In the genomic region with DNA sequence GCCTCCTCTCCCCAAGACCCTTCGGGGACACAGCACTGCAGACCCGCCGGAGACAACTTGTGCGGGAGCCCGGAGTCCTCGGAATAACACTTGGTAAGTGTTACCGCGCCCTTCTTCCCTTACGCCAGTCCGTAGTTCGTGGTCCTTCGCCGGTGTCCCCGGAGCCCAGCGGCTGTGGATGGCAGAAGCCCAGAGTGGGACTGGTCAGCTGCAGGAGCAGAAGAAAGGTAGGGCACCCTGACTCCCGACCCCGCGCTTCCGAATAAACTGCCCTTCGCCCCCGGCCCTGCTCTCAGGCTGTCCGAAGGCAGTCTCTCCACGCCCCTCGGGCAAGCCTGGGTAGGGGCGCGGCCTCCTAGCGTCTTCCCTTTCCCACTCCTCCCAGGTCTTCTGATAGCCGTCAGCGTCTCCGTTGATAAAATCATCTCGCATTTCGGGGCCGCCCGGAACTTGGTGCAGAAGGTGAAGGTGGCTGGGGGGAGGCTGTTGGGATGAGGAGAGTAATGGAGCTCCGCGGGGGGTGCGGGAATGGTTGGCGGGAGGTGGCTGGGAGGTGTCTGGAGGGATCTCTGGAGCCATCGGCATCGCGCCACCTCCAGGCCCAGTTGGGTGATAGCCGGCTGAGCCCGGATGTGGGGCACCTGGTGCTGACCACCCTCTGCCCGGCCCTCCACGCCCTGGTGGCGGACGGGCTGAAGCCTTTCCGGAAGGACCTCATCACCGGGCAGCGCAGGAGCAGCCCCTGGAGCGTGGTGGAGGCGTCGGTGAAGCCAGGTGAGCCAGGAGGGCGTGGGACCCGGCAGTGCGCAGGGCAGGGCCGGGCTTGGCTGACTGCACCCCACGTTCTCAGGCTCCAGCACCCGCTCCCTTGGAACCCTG, we compare ENCODE assay signal across 8 cellular contexts. TPM values are rescaled to one million over a fixed set of nuclear protein-coding genes. Genes with fewer than 3 reads are reported as not detected.
DNase-seq lines count a peak whose midpoint lies in the region; ATAC-seq and TF ChIP-seq lines count a peak whose summit lies in the region.

No MANE protein-coding gene starts in this region.

- peaks cover 9 to 41% (median 21%) of the 10 kb centered on the region in 4 donors for H3K36me3 ChIP-seq in esophagus muscularis mucosa

- no peak for TF ChIP-seq POLR2A in esophagus muscularis mucosa (IDR thresholded peaks at IDR 0.05; ENCODE audit: low read depth)

- DNase-seq in ELF-1 (ENCODE audit: low read depth, low spot score) (peak; percentile 83), NCI-H1092 (lab: John Stamatoyannopoulos, UW) (peak; percentile 39), UCSD-AML1 (lab: John Stamatoyannopoulos, UW; ENCODE audit: unreplicated experiment) (peak; percentile 58), esophagus muscularis mucosa (ENCODE audit: extremely low spot score) (no peak), myocyte (ENCODE audit: low read depth) (peak; percentile 69), GDM1 (lab: John Stamatoyannopoulos, UW) (no peak)

- peaks cover 28 to 68% (median 56%) of the 10 kb centered on the region in 4 donors for H3K4me1 ChIP-seq in esophagus muscularis mucosa

- no peaks in the 10 kb centered on the region for H3K9me3 ChIP-seq in esophagus muscularis mucosa

- no peaks in the 10 kb centered on the region for H3K27me3 ChIP-seq in esophagus muscularis mucosa

- H3K27ac ChIP-seq in 22Rv1: peak overlapping the region; percentile 99
- peak overlapping the region; percentile 99 for H3K27ac ChIP-seq in esophagus muscularis mucosa (replicated peaks in 1 of 4)

- peak overlapping the region; percentile 68 to 94 (median 84) for H3K4me3 ChIP-seq in esophagus muscularis mucosa

- TF ChIP-seq EP300 in esophagus muscularis mucosa (IDR thresholded peaks at IDR 0.05): no peak

- ATAC-seq in GM19395 (IDR thresholded peaks at IDR 0.05; ENCODE audit: unreplicated experiment): no peak

- intact Hi-C loops in esophagus muscularis mucosa (cut with DNase I): loop anchor here (2.0 kb wide), 1 partner anchor 74 kb away; no protein-coding TSS in a partner anchor

- WGBS in esophagus muscularis mucosa: 5% methylated on average over 18 of the region's 59 CpGs

- TF ChIP-seq CTCF in 22Rv1 (IDR thresholded peaks at IDR 0.05) (peak; percentile 33), esophagus muscularis mucosa (IDR thresholded peaks at IDR 0.05) (peak; percentile 37 to 56 (median 54))

RNA-seq across cellular contexts. Expression of gene RUSC1, which starts 4.3 kb away (rescaled TPM):
- total RNA-seq in esophagus muscularis mucosa: 10 to 100 TPM; 15.6 to 35.4 (median 27.2) TPM
- total RNA-seq in myocyte: 16.1 and 18.8 TPM in 2 replicates
- polyA plus RNA-seq in myocyte (2012): 18.8 TPM

RNA-seq across cellular contexts. Expression of gene FDPS, which starts 16.3 kb away (rescaled TPM):
- 10 to 100 TPM; 70.2 to 97.2 (median 82.0) TPM for total RNA-seq in esophagus muscularis mucosa
- total RNA-seq in myocyte: 369 and 536 TPM in 2 replicates
- 674 TPM for polyA plus RNA-seq in myocyte (2012)

RNA-seq across cellular contexts. Expression of gene PKLR, which starts 23.7 kb away (rescaled TPM):
- total RNA-seq in esophagus muscularis mucosa (not detected), myocyte (not detected in 2 replicates)
- polyA plus RNA-seq in myocyte (2012): 0.06 TPM

RNA-seq across cellular contexts. Expression of gene HCN3, which starts 47.7 kb away (rescaled TPM):
- 1 to 10 TPM; 1.0 to 2.1 (median 1.4) TPM for total RNA-seq in esophagus muscularis mucosa
- 2.1 and 3.0 TPM in 2 replicates for total RNA-seq in myocyte
- polyA plus RNA-seq in myocyte (2012): 8.1 TPM

RNA-seq across cellular contexts. Expression of gene CLK2, which starts 51.7 kb away (rescaled TPM):
- total RNA-seq in esophagus muscularis mucosa: 10 to 100 TPM; 17.6 to 32.0 (median 25.3) TPM
- 24.8 and 26.8 TPM in 2 replicates for total RNA-seq in myocyte
- 39.4 TPM for polyA plus RNA-seq in myocyte (2012)

Comparison
In these comparisons a context has a peak if more than half of its experiments do, and no peak if none do; other contexts are left out.
1. DNase-seq: peak in ELF-1 (single experiment), NCI-H1092 (single experiment), UCSD-AML1 (single experiment) and myocyte (single experiment); none in esophagus muscularis mucosa (single experiment) and GDM1 (single experiment).